In genomic region chr17:27601975-27602302, GRCh38 we compare ENCODE assay signal across 12 cellular contexts. TPM values are rescaled to one million over a fixed set of nuclear protein-coding genes. Genes with fewer than 3 reads are reported as not detected.
A peak's percentile ranks its signal among the peaks of the same experiment; 100 is the strongest.
DNase-seq lines count a peak whose midpoint lies in the region; ATAC-seq and TF ChIP-seq lines count a peak whose summit lies in the region.
"Had no signal": no experiment of that assay in that cellular context is flagged by ENCODE, and none has a peak within 500 bp of the region (broad histone marks: within the 10 kb centered on the region; RNA-seq: fewer than 3 reads in every experiment).

No MANE protein-coding gene starts in this region.

- H3K27me3 ChIP-seq in CD8-positive, alpha-beta T cell (ENCODE audit: insufficient read depth, low read length): no peaks in the 10 kb centered on the region
- H3K27me3 ChIP-seq in Panc1 (ENCODE audit: control insufficient read depth, insufficient read depth, low read length) (no peaks in the 10 kb centered on the region), BE2C (no peaks in the 10 kb centered on the region), left ventricle myocardium inferior (ENCODE audit: low read depth) (no peaks in the 10 kb centered on the region)
- H3K27me3 ChIP-seq: BLaER1 had no signal

- CTCF ChIA-PET in CD8-positive, alpha-beta T cell (lab: Charles Lee): interaction anchor here (0.8 to 13.6 kb wide), 28 partner anchors 9 to 407 kb away, joined by 3 to 222 read pairs (median 8); partner anchors contain the start of gene KSR1
- CTCF ChIA-PET in Panc1 (lab: Charles Lee): interaction anchor here (0.5 to 1.2 kb wide), 9 partner anchors 11 to 365 kb away, joined by 3 to 6 read pairs (median 3); no protein-coding TSS in a partner anchor

- no peak overlapping the region for H3K4me3 ChIP-seq in CD8-positive, alpha-beta T cell (ENCODE audit: low read depth, low read length)
- no peak overlapping the region for H3K4me3 ChIP-seq in Panc1 (ENCODE audit: low read depth in 2 of 2, low read length in 2 of 2)
- no peak overlapping the region for H3K4me3 ChIP-seq in BE2C (ENCODE audit: low read depth, low read length)
- no peak overlapping the region for H3K4me3 ChIP-seq in left ventricle myocardium inferior
- H3K4me3 ChIP-seq: BLaER1, GM23338 had no signal

- no peaks in the 10 kb centered on the region for H3K27me3 Mint-ChIP-seq in CD8-positive, alpha-beta T cell (ENCODE audit: low read depth)
- H3K27me3 Mint-ChIP-seq in mesothelial cell of epicardium (ENCODE audit: low read depth): no peaks in the 10 kb centered on the region

- no peaks in the 10 kb centered on the region for H3K9me3 Mint-ChIP-seq in CD8-positive, alpha-beta T cell
- H3K9me3 Mint-ChIP-seq in mesothelial cell of epicardium: no peaks in the 10 kb centered on the region
- H3K9me3 Mint-ChIP-seq: GM23338 had no signal

- intact Hi-C loops in CD8-positive, alpha-beta T cell (cut with DNase I, micrococcal nuclease): loop anchor here (1.0 to 5.0 kb wide), 8 partner anchors 49 to 366 kb away; partner anchors contain the start of gene KSR1 (in 1 of the 2)
- intact Hi-C loops in Panc1 (cut with micrococcal nuclease; ENCODE audit: unreplicated experiment) (loop anchor here (1.0 to 2.0 kb wide), 2 partner anchors 53 to 248 kb away; no protein-coding TSS in a partner anchor), left ventricle myocardium inferior (cut with micrococcal nuclease) (loop anchor here (2.0 to 5.0 kb wide), 3 partner anchors 49 to 365 kb away; no protein-coding TSS in a partner anchor)

- no peaks in the 10 kb centered on the region for H3K9me3 ChIP-seq in CD8-positive, alpha-beta T cell (ENCODE audit: low read length)
- H3K9me3 ChIP-seq in Panc1 (ENCODE audit: control insufficient read depth, insufficient read depth, low read depth, low read length) (no peaks in the 10 kb centered on the region), BE2C (no peaks in the 10 kb centered on the region), left ventricle myocardium inferior (replicated peaks) (no peaks in the 10 kb centered on the region)
- H3K9me3 ChIP-seq: BLaER1 had no signal

- no peak overlapping the region for H3K27ac Mint-ChIP-seq in CD8-positive, alpha-beta T cell
- no peak overlapping the region for H3K27ac Mint-ChIP-seq in mesothelial cell of epicardium
- H3K27ac Mint-ChIP-seq: GM23338 had no signal

- POLR2A ChIA-PET in CD8-positive, alpha-beta T cell (lab: Charles Lee): no interaction called here
- POLR2A ChIA-PET in Panc1 (lab: Charles Lee): no interaction called here

- peaks cover 27% of the 10 kb centered on the region for H3K36me3 Mint-ChIP-seq in CD8-positive, alpha-beta T cell
- H3K36me3 Mint-ChIP-seq in mesothelial cell of epicardium: peaks cover 7% of the 10 kb centered on the region

- H3K27ac ChIP-seq in 22Rv1 (no peak overlapping the region), Panc1 (ENCODE audit: low read length) (no peak overlapping the region), left ventricle myocardium inferior (replicated peaks) (no peak overlapping the region)
- no peak overlapping the region for H3K27ac ChIP-seq in CD8-positive, alpha-beta T cell (ENCODE audit: low read depth, low read length)
- H3K27ac ChIP-seq: BLaER1 had no signal

- no peaks in the 10 kb centered on the region for H3K36me3 ChIP-seq in CD8-positive, alpha-beta T cell (ENCODE audit: insufficient read depth, low read length)
- H3K36me3 ChIP-seq in Panc1 (ENCODE audit: control insufficient read depth, insufficient read depth, low read length) (no peaks in the 10 kb centered on the region), BE2C (no peaks in the 10 kb centered on the region), left ventricle myocardium inferior (peaks cover 42% of the 10 kb centered on the region)

- DNase-seq in CD8-positive, alpha-beta T cell: no peak
- DNase-seq in Panc1 (ENCODE audit: low read depth, low spot score) (no peak), mesothelial cell of epicardium (ENCODE audit: low spot score in 2 of 2, unreplicated experiment in 2 of 2) (no peak), NAMALWA (ENCODE audit: low spot score) (no peak), BE2C (no peak), left ventricle myocardium inferior (no peak)
- DNase-seq in stimulated activated naive CD8-positive, alpha-beta T cell treated with anti-CD3 and anti-CD28 coated beads, Interleukin-15, Interleukin-2, amounts not matched to agents 100 U/mL and 50 U/mL, for 24 hours: no peak
- DNase-seq: NCI-H510A had no signal

- H3K4me1 Mint-ChIP-seq in CD8-positive, alpha-beta T cell (ENCODE audit: low read depth): peaks cover 7% of the 10 kb centered on the region
- H3K4me1 Mint-ChIP-seq in mesothelial cell of epicardium: peaks cover 2% of the 10 kb centered on the region

- no peak for ATAC-seq in CD8-positive, alpha-beta T cell
- ATAC-seq in Panc1: no peak
- no peak for ATAC-seq in stimulated activated naive CD8-positive, alpha-beta T cell treated with anti-CD3 and anti-CD28 coated beads, Interleukin-15, Interleukin-2, amounts not matched to agents 100 U/mL and 50 U/mL, for 24 hours

- H3K4me3 Mint-ChIP-seq in CD8-positive, alpha-beta T cell: no peak overlapping the region
- H3K4me3 Mint-ChIP-seq in mesothelial cell of epicardium: no peak overlapping the region
- H3K4me3 Mint-ChIP-seq: GM23338 had no signal

- no TSS peak for BruUV-seq in Panc1 (replicated peaks; lab: Mats Ljungman, UMichigan)

- in situ Hi-C loops in Panc1 (cut with HindIII; ENCODE audit: low pct_unique_long_range_greater_than_20kb, low sequenced_read_pairs): no loop called here

- H3K4me1 ChIP-seq in CD8-positive, alpha-beta T cell (ENCODE audit: insufficient read depth, low read length): no peaks in the 10 kb centered on the region
- H3K4me1 ChIP-seq in Panc1 (ENCODE audit: control insufficient read depth, insufficient read depth, low read length): no peaks in the 10 kb centered on the region
- no peaks in the 10 kb centered on the region; the same call in none of the 2 replicates for H3K4me1 ChIP-seq in BE2C
- peaks cover 27% of the 10 kb centered on the region for H3K4me1 ChIP-seq in left ventricle myocardium inferior

- TF ChIP-seq CTCF in 22Rv1 (IDR thresholded peaks at IDR 0.05): peak; percentile 57; the same call in 1 of the 2 replicates
- peak; percentile 43 for TF ChIP-seq CTCF in CD8-positive, alpha-beta T cell (IDR thresholded peaks at IDR 0.05)
- peak; percentile 49 for TF ChIP-seq CTCF in Panc1 (IDR thresholded peaks at IDR 0.05)
- TF ChIP-seq CTCF in mesothelial cell of epicardium (IDR thresholded peaks at IDR 0.05; ENCODE audit: unreplicated experiment): peak; percentile 13
- no peak for TF ChIP-seq CTCF in BE2C (IDR thresholded peaks at IDR 0.05; ENCODE audit: low read depth, low read length)
- TF ChIP-seq CTCF in left ventricle myocardium inferior (IDR thresholded peaks at IDR 0.05; ENCODE audit: borderline replicate concordance): no peak

RNA-seq across cellular contexts. Expression of gene LGALS9, which starts 29.0 kb away (rescaled TPM):
- 10 to 100 TPM; 13.9 to 14.9 TPM for total RNA-seq in CD8-positive, alpha-beta T cell
- 1.6 TPM for total RNA-seq in Panc1 (2021; ENCODE audit: unreplicated experiment)
- polyA plus RNA-seq in Panc1 (2012; ENCODE audit: insufficient read length): 1.2 TPM
- total RNA-seq in mesothelial cell of epicardium: 4.4 to 4.8 TPM (median 4.6 TPM) in 3 replicates
- polyA plus RNA-seq in BE2C (2012; ENCODE audit: insufficient read depth, insufficient read length, low read depth): 0.66 TPM
- 15.2 TPM for total RNA-seq in left ventricle myocardium inferior
- total RNA-seq: SK-MEL-5 had no signal

Comparison
In these comparisons a context has a peak if more than half of its experiments do, and no peak if none do; other contexts are left out.
1. CTCF ChIP-seq: peak in 22Rv1 (single experiment), CD8-positive, alpha-beta T cell (single experiment), Panc1 (single experiment) and mesothelial cell of epicardium (single experiment); none in BE2C (single experiment) and left ventricle myocardium inferior (single experiment).